In the genomic region with DNA sequence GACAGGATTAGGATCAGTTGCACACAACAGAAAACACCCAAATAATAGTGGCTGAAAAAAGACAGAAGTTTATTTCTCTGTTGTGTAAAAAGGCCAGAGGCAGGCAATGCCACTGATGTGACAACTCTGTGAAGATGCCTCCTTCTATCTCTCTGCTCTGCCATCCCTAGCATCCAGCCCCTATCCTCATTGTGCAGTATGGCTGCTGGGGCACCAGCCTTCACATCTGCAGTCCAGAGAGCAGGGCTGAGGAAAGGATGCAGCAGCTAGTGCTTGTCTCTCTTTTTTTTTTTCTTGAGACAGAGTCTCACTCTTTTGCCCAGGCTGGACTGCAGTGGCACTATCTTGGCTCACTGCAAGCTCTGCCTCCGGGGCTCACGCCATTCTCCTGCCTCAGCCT, we compare ENCODE assay signal across 32 cellular contexts. TPM values are rescaled to one million over a fixed set of nuclear protein-coding genes. Genes with fewer than 3 reads are reported as not detected.
"Had no signal": no experiment of that assay in that cellular context is flagged by ENCODE, and none has a peak within 500 bp of the region (broad histone marks: within the 10 kb centered on the region; RNA-seq: fewer than 3 reads in every experiment).

No MANE protein-coding gene starts in this region.

- H3K27ac ChIP-seq: colonic mucosa, coronary artery, dorsolateral prefrontal cortex, epithelial cell of prostate, esophagus muscularis mucosa, esophagus squamous epithelium, foreskin keratinocyte, gastrocnemius medialis, gastroesophageal sphincter, heart left ventricle, heart right ventricle had no signal

- H3K9me3 ChIP-seq: colonic mucosa, esophagus muscularis mucosa, esophagus squamous epithelium, gastrocnemius medialis, gastroesophageal sphincter had no signal

- H3K27me3 ChIP-seq: colonic mucosa, esophagus muscularis mucosa, esophagus squamous epithelium, gastrocnemius medialis, gastroesophageal sphincter, heart left ventricle, heart right ventricle had no signal

- FAIRE-seq: colon, endometrium, endothelial cell of umbilical vein, frontal cortex had no signal

- DNase-seq: colonic mucosa; cortex of kidney; dermis blood vessel endothelial cell; dorsolateral prefrontal cortex; effector CD4-positive, alpha-beta T cell; effector CD8-positive, alpha-beta T cell; effector memory CD4-positive, alpha-beta T cell; effector memory CD8-positive, alpha-beta T cell; endodermal cell; erythroblast; esophagus squamous epithelium; foreskin fibroblast; foreskin keratinocyte; foreskin melanocyte; gastrocnemius medialis; glutamatergic neuron; head of caudate nucleus; heart right ventricle had no signal

- H3K4me3 ChIP-seq: colonic mucosa, coronary artery, dorsolateral prefrontal cortex, esophagus muscularis mucosa, esophagus squamous epithelium, gastrocnemius medialis, gastroesophageal sphincter, heart left ventricle, heart right ventricle had no signal

- ATAC-seq: effector memory CD8-positive, alpha-beta T cell; esophagus mucosa; foreskin keratinocyte; gastrocnemius medialis; gastroesophageal sphincter; heart left ventricle; heart right ventricle had no signal

- H3K36me3 ChIP-seq: colonic mucosa, esophagus muscularis mucosa, esophagus squamous epithelium, gastrocnemius medialis, gastroesophageal sphincter, heart left ventricle, heart right ventricle had no signal

- H3K4me3 Mint-ChIP-seq: dendritic cell treated with granulocyte-macrophage colony-stimulating factor and Interleukin-4, amounts not matched to agents 40 ng/mL and 50 ng/mL, for 4 days; effector memory CD8-positive, alpha-beta T cell; endodermal cell had no signal

- H3K27ac Mint-ChIP-seq: dendritic cell treated with granulocyte-macrophage colony-stimulating factor and Interleukin-4, amounts not matched to agents 40 ng/mL and 50 ng/mL, for 4 days; endodermal cell had no signal

- H3K4me1 ChIP-seq: colonic mucosa, gastrocnemius medialis had no signal

- H3K27me3 Mint-ChIP-seq: effector memory CD8-positive, alpha-beta T cell had no signal

RNA-seq across cellular contexts. Expression of a gene that starts 57.3 kb away (rescaled TPM):
- total RNA-seq: dermis blood vessel endothelial cell, dermis microvascular lymphatic vessel endothelial cell, endodermal cell, endothelial cell of umbilical vein, epithelial cell of proximal tubule, foreskin keratinocyte, frontal cortex, glomerular endothelial cell had no signal
- polyA plus RNA-seq: foreskin keratinocyte had no signal
